15 cellular contexts compared by ENCODE assay signal in genomic region chr19:8085606-8086464, GRCh38. TPM values are rescaled to one million over a fixed set of nuclear protein-coding genes. Genes with fewer than 3 reads are reported as not detected.
A peak's percentile ranks its signal among the peaks of the same experiment; 100 is the strongest.
DNase-seq lines count a peak whose midpoint lies in the region; ATAC-seq and TF ChIP-seq lines count a peak whose summit lies in the region.
"Had no signal": no experiment of that assay in that cellular context is flagged by ENCODE, and none has a peak within 500 bp of the region (broad histone marks: within the 10 kb centered on the region; RNA-seq: fewer than 3 reads in every experiment).

No MANE protein-coding gene starts in this region.

- no peak overlapping the region for H3K4me3 ChIP-seq in transverse colon
- H3K4me3 ChIP-seq: GM23248 had no signal

- in situ Hi-C loops in transverse colon (cut with MboI; ENCODE audit: low pct_ligation_motif_present in 1 of 4, low pct_unique_long_range_greater_than_20kb in 1 of 4, low sequenced_read_pairs in 3 of 4) = no loop called here

- intact Hi-C loops in transverse colon (cut with DNase I; ENCODE audit: low total_unique reads) = no loop called here

- no peak for TF ChIP-seq CTCF in transverse colon (IDR thresholded peaks at IDR 0.05)

- peak; percentile 8 for DNase-seq in NCI-H82 (lab: John Stamatoyannopoulos, UW)
- DNase-seq in NCI-H82 treated with DMSO at 0.1 percent for 48 hours (lab: John Stamatoyannopoulos, UW; ENCODE audit: unreplicated experiment) = no peak
- DNase-seq in NOMO-1 treated with dmso at 0.1 percent for 144 hours (lab: John Stamatoyannopoulos, UW; ENCODE audit: unreplicated experiment) = peak; percentile 19
- peak; percentile 17 for DNase-seq in transverse colon
- no peak for DNase-seq in GM03348 (ENCODE audit: low spot score)
- no peak for DNase-seq in SIG-M5 (lab: John Stamatoyannopoulos, UW)
- DNase-seq: activated B cell treated with CpG ODN at 0.5 μM for 24 hours; activated T-cell treated with anti-CD3 and anti-CD28 coated beads, Interleukin-2, amount 50 U/mL, for 4 hours; erythroblast; GM23248; NK-92 treated with Interleukin-12 subunit alpha and Interleukin-12 subunit beta, amount 100 ng/mL, for 24 hours had no signal

- no peak overlapping the region for H3K27ac ChIP-seq in transverse colon
- H3K27ac ChIP-seq: GM23248 had no signal

- WGBS in transverse colon (ENCODE audit: low coverage in 1 of 2), 2 donors = 64 to 80% methylated on average over 1 to 20 of the region's 20 CpGs

- no peaks in the 10 kb centered on the region for H3K36me3 ChIP-seq in transverse colon

- TF ChIP-seq POLR2A in transverse colon (IDR thresholded peaks at IDR 0.05) = no peak

- no peaks in the 10 kb centered on the region for H3K27me3 ChIP-seq in transverse colon

- no peak for TF ChIP-seq EP300 in transverse colon (IDR thresholded peaks at IDR 0.05; ENCODE audit: low read depth)

- no peaks in the 10 kb centered on the region for H3K9me3 ChIP-seq in transverse colon

- H3K4me1 ChIP-seq in transverse colon = no peaks in the 10 kb centered on the region

- peak; percentile 26 for ATAC-seq in esophagus mucosa
- ATAC-seq in GM19455 (IDR thresholded peaks at IDR 0.05; ENCODE audit: unreplicated experiment) = no peak
- ATAC-seq: activated T-cell treated with anti-CD3 and anti-CD28 coated beads, Interleukin-2, amount 50 U/mL, for 4 hours; naive thymus-derived CD8-positive, alpha-beta T cell had no signal

RNA-seq across cellular contexts. Expression of gene CCL25, which starts 33.3 kb away (rescaled TPM):
- total RNA-seq in esophagus mucosa = not detected
- not detected for total RNA-seq in transverse colon
- total RNA-seq: A673; activated B cell treated with CpG ODN at 0.5 μM for 24 hours; activated T-cell treated with anti-CD3 and anti-CD28 coated beads, Interleukin-2, amount 50 U/mL, for 4 hours; GM23248; naive thymus-derived CD8-positive, alpha-beta T cell had no signal

Comparison
In these comparisons a context has a peak if more than half of its experiments do, and no peak if none do; other contexts are left out.
1. DNase-seq: peak in NCI-H82 (single experiment), NOMO-1 treated with dmso at 0.1 percent for 144 hours (single experiment) and transverse colon (single experiment); none in NCI-H82 treated with DMSO at 0.1 percent for 48 hours (single experiment), GM03348 (single experiment) and SIG-M5 (single experiment).